In genomic region chr10:43046288-43046991, GRCh38 we compare ENCODE assay signal across 1 cellular context.
TF ChIP-seq lines count a peak whose summit lies in the region.

No MANE protein-coding gene starts in this region.

TF ChIP-seq in GM23338, 12 proteins besides CTCF, POLR2A, EP300 and RAD21 (continued from another document):
- TF ChIP-seq ZNF462 (CRISPR knock-in tag; IDR thresholded peaks at IDR 0.05) (no peak), EZH2phosphoT487 (IDR thresholded peaks at IDR 0.05; ENCODE audit: unreplicated experiment) (no peak), JUNB (IDR thresholded peaks at IDR 0.05; ENCODE audit: unreplicated experiment) (no peak), ZNF114 (CRISPR knock-in tag; IDR thresholded peaks at IDR 0.05) (no peak), ZNF331 (CRISPR knock-in tag; IDR thresholded peaks at IDR 0.05; ENCODE audit: low read depth) (no peak), STAT1 (IDR thresholded peaks at IDR 0.05; ENCODE audit: unreplicated experiment) (no peak)
